Comparison of ENCODE assay signal across 9 cellular contexts in the genomic region with DNA sequence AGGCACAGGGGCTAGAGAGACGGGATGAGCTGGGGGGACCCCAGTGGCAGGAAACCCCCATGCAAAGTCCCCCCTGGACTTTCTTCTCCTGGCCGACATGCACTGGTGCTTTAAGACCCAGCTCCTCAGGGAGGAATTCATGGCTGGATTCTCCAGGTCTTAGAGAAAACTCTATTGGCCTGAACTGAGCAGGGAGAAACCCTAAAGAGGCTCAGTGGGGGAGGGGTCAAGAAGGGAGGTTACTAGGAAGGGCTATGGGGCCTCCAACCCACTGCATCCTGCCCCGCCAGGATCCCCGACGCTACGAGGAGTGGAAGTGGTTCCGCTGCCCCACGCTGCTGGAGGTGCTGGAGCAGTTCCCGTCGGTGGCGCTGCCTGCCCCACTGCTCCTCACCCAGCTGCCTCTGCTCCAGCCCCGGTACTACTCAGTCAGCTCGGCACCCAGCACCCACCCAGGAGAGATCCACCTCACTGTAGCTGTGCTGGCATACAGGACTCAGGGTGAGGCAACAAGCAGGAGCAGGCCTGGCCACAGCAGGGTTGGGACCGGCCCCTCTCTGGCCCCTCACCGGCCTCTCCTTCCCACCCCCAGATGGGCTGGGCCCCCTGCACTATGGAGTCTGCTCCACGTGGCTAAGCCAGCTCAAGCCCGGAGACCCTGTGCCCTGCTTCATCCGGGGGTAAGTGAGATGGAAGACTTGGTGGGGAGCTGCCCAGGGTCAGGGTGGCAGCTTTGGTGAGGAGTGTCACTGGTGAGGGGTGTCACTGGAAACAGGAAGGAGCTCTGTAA. TPM values are rescaled to one million over a fixed set of nuclear protein-coding genes. Genes with fewer than 3 reads are reported as not detected.
DNase-seq lines count a peak whose midpoint lies in the region; ATAC-seq and TF ChIP-seq lines count a peak whose summit lies in the region.
"Had no signal": no experiment of that assay in that cellular context is flagged by ENCODE, and none has a peak within 500 bp of the region (broad histone marks: within the 10 kb centered on the region; RNA-seq: fewer than 3 reads in every experiment).

No MANE protein-coding gene starts in this region.

- H3K4me3 Mint-ChIP-seq in MCF 10A (ENCODE audit: unreplicated experiment) = no peak overlapping the region
- peak overlapping the region; percentile 70 for H3K4me3 Mint-ChIP-seq in activated CD4-positive, alpha-beta T cell treated with anti-CD3 and anti-CD28 coated beads, Interleukin-2, amount 10 ng/mL, durations not matched to agents 7 days and 5 days

- intact Hi-C loops in MCF 10A (cut with micrococcal nuclease) (no loop called here), breast epithelium (cut with DNase I; ENCODE audit: low total_unique reads) (loop anchor here (10.0 kb wide), 1 partner anchor 104 kb away; no protein-coding TSS in a partner anchor)

- H3K36me3 Mint-ChIP-seq in MCF 10A (ENCODE audit: insufficient read depth, unreplicated experiment) = no peaks in the 10 kb centered on the region
- H3K36me3 Mint-ChIP-seq in activated CD4-positive, alpha-beta T cell treated with anti-CD3 and anti-CD28 coated beads, Interleukin-2, amount 10 ng/mL, durations not matched to agents 7 days and 5 days (ENCODE audit: low read depth) = peaks cover 28% of the 10 kb centered on the region

- no peaks in the 10 kb centered on the region for H3K9me3 ChIP-seq in breast epithelium

- no peak for TF ChIP-seq CTCF in MCF 10A (IDR thresholded peaks at IDR 0.05; ENCODE audit: unreplicated experiment)
- TF ChIP-seq CTCF in breast epithelium (IDR thresholded peaks at IDR 0.05) = no peak
- TF ChIP-seq CTCF in RWPE1 (conservative IDR thresholded peaks at IDR 0.05; ENCODE audit: low read depth) = no peak

- BruUV-seq in MCF 10A (replicated peaks; lab: Mats Ljungman, UMichigan) = no TSS peak

- H3K27ac ChIP-seq in breast epithelium (peak overlapping the region in 1 of 2 donors; percentile 32), RWPE1 (no peak overlapping the region)

- peaks cover 30% of the 10 kb centered on the region for H3K4me1 Mint-ChIP-seq in MCF 10A (ENCODE audit: insufficient read depth, unreplicated experiment)
- H3K4me1 Mint-ChIP-seq in activated CD4-positive, alpha-beta T cell treated with anti-CD3 and anti-CD28 coated beads, Interleukin-2, amount 10 ng/mL, durations not matched to agents 7 days and 5 days = peaks cover 80% of the 10 kb centered on the region

- TF ChIP-seq POLR2A in breast epithelium (IDR thresholded peaks at IDR 0.05) = no peak

- no peak overlapping the region for H3K4me3 ChIP-seq in breast epithelium

- H3K9me3 Mint-ChIP-seq in MCF 10A (ENCODE audit: unreplicated experiment) = no peaks in the 10 kb centered on the region
- H3K9me3 Mint-ChIP-seq in activated CD4-positive, alpha-beta T cell treated with anti-CD3 and anti-CD28 coated beads, Interleukin-2, amount 10 ng/mL, durations not matched to agents 7 days and 5 days = no peaks in the 10 kb centered on the region

- ATAC-seq in stimulated activated naive CD8-positive, alpha-beta T cell treated with anti-CD3 and anti-CD28 coated beads, Interleukin-15, Interleukin-2, amounts not matched to agents 100 U/mL and 50 U/mL, for 24 hours = no peak

- peaks cover 2 to 37% of the 10 kb centered on the region in 2 donors for H3K27me3 ChIP-seq in breast epithelium

- no peaks in the 10 kb centered on the region for H3K4me1 ChIP-seq in breast epithelium

- no peaks in the 10 kb centered on the region for H3K36me3 ChIP-seq in breast epithelium

- CTCF ChIA-PET in MCF 10A (lab: Yijun Ruan, JAX) (interaction anchor here (0.5 to 2.1 kb wide), 12 partner anchors 8 to 132 kb away, joined by 3 to 13 read pairs (median 3); no protein-coding TSS in a partner anchor), RWPE1 (lab: Yijun Ruan, JAX) (interaction anchor here (0.6 to 1.3 kb wide), 2 partner anchors 8 to 18 kb away, joined by 3 to 5 read pairs; a partner anchor contains a TSS)
- CTCF ChIA-PET in activated CD4-positive, alpha-beta T cell treated with anti-CD3 and anti-CD28 coated beads, Interleukin-2, amount 10 ng/mL, durations not matched to agents 7 days and 5 days (lab: Charles Lee) = interaction anchor here (0.6 to 6.3 kb wide), 14 partner anchors 10 to 116 kb away, joined by 3 to 79 read pairs (median 4); a partner anchor contains a TSS

- H3K27ac Mint-ChIP-seq in MCF 10A (ENCODE audit: low read depth, unreplicated experiment) = peak overlapping the region; percentile 39
- H3K27ac Mint-ChIP-seq in activated CD4-positive, alpha-beta T cell treated with anti-CD3 and anti-CD28 coated beads, Interleukin-2, amount 10 ng/mL, durations not matched to agents 7 days and 5 days = peak overlapping the region; percentile 94

- H3K27me3 Mint-ChIP-seq in MCF 10A (ENCODE audit: insufficient read depth, unreplicated experiment) = no peaks in the 10 kb centered on the region
- no peaks in the 10 kb centered on the region for H3K27me3 Mint-ChIP-seq in activated CD4-positive, alpha-beta T cell treated with anti-CD3 and anti-CD28 coated beads, Interleukin-2, amount 10 ng/mL, durations not matched to agents 7 days and 5 days

- POLR2A ChIA-PET in MCF 10A (lab: Yijun Ruan, JAX) (no interaction called here), RWPE1 (lab: Yijun Ruan, JAX; ENCODE audit: low non-redundant PET) (no interaction called here)
- POLR2A ChIA-PET in activated CD4-positive, alpha-beta T cell treated with anti-CD3 and anti-CD28 coated beads, Interleukin-2, amount 10 ng/mL, durations not matched to agents 7 days and 5 days (lab: Charles Lee) = interaction anchor here (0.7 to 1.4 kb wide), 2 partner anchors 70 to 1387 kb away, joined by 3 to 4 read pairs; a partner anchor contains a TSS

- DNase-seq in MCF 10A (ENCODE audit: unreplicated experiment) = no peak
- DNase-seq in breast epithelium (ENCODE audit: low spot score in 2 of 2) = no peak
- peak; percentile 57 for DNase-seq in activated CD4-positive, alpha-beta T cell treated with anti-CD3 and anti-CD28 coated beads, Interleukin-2, amount 10 ng/mL, durations not matched to agents 7 days and 5 days
- DNase-seq in glomerular visceral epithelial cell (ENCODE audit: extremely low spot score) = peak; percentile 31
- DNase-seq in stimulated activated naive CD8-positive, alpha-beta T cell treated with anti-CD3 and anti-CD28 coated beads, Interleukin-15, Interleukin-2, amounts not matched to agents 100 U/mL and 50 U/mL, for 24 hours = peak; percentile 48
- no peak for DNase-seq in NCI-H524 (lab: John Stamatoyannopoulos, UW)
- no peak for DNase-seq in H4 (ENCODE audit: low spot score)
- DNase-seq in RWPE1 (ENCODE audit: low spot score) = no peak
- DNase-seq: substantia nigra had no signal

RNA-seq across cellular contexts. Expression of a gene that starts 13.8 kb away (rescaled TPM):
- total RNA-seq in MCF 10A (2022) (0.12 and 0.29 TPM in 2 replicates), breast epithelium (1 to 10 TPM in 1 of 3 donors, under 1 TPM in 1, not detected in 1; 0.44 to 2.0 TPM)
- total RNA-seq in activated CD4-positive, alpha-beta T cell treated with anti-CD3 and anti-CD28 coated beads, Interleukin-2, amount 10 ng/mL, durations not matched to agents 7 days and 5 days = 10 to 100 TPM; 12.1 to 12.3 TPM
- total RNA-seq in H4 (2014; rRNA removed; shearing (Covaris generic)) = 0.17 TPM in 1 of 2 replicates, not detected in the other

RNA-seq across cellular contexts. Expression of a gene that starts 17.7 kb away (rescaled TPM):
- total RNA-seq in MCF 10A (2022) (73.4 and 76.1 TPM in 2 replicates), breast epithelium (10 to 100 TPM; 14.7 to 19.3 (median 17.6) TPM)
- 10 to 100 TPM; 57.5 to 67.8 TPM for total RNA-seq in activated CD4-positive, alpha-beta T cell treated with anti-CD3 and anti-CD28 coated beads, Interleukin-2, amount 10 ng/mL, durations not matched to agents 7 days and 5 days
- 25.2 and 26.5 TPM in 2 replicates for total RNA-seq in H4 (2014; rRNA removed; shearing (Covaris generic))

RNA-seq across cellular contexts. Expression of a gene that starts 19.7 kb away (rescaled TPM):
- total RNA-seq in MCF 10A (2022) (0.20 and 0.30 TPM in 2 replicates), breast epithelium (10 to 100 TPM in 1 of 3 donors, 1 to 10 TPM in 2; 3.8 to 35.1 (median 5.1) TPM)
- total RNA-seq in activated CD4-positive, alpha-beta T cell treated with anti-CD3 and anti-CD28 coated beads, Interleukin-2, amount 10 ng/mL, durations not matched to agents 7 days and 5 days = 10 to 100 TPM; 21.6 to 22.3 TPM
- total RNA-seq in H4 (2014; rRNA removed; shearing (Covaris generic)) = 0.29 and 0.60 TPM in 2 replicates

RNA-seq across cellular contexts. Expression of a gene that starts 32.4 kb away (rescaled TPM):
- total RNA-seq in MCF 10A (2022) = 0.09 TPM in 1 of 2 replicates, not detected in the other
- total RNA-seq in breast epithelium = under 1 TPM; under 0.01 to 0.29 (median 0.16) TPM
- total RNA-seq in activated CD4-positive, alpha-beta T cell treated with anti-CD3 and anti-CD28 coated beads, Interleukin-2, amount 10 ng/mL, durations not matched to agents 7 days and 5 days = under 1 TPM; 0.27 to 0.30 TPM
- 0.58 and 0.84 TPM in 2 replicates for total RNA-seq in H4 (2014; rRNA removed; shearing (Covaris generic))

RNA-seq across cellular contexts. Expression of a gene that starts 37.8 kb away (rescaled TPM):
- total RNA-seq in MCF 10A (2022) = 3.9 and 8.8 TPM in 2 replicates
- total RNA-seq in breast epithelium = 1 to 10 TPM; 1.3 to 3.3 (median 2.3) TPM
- total RNA-seq in activated CD4-positive, alpha-beta T cell treated with anti-CD3 and anti-CD28 coated beads, Interleukin-2, amount 10 ng/mL, durations not matched to agents 7 days and 5 days = 1 to 10 TPM; 6.0 to 8.3 TPM
- total RNA-seq in H4 (2014; rRNA removed; shearing (Covaris generic)) = 0.10 TPM in 1 of 2 replicates, not detected in the other

Comparison
In these comparisons a context has a peak if more than half of its experiments do, and no peak if none do; other contexts are left out.
1. DNase-seq: peak in activated CD4-positive, alpha-beta T cell treated with anti-CD3 and anti-CD28 coated beads, Interleukin-2, amount 10 ng/mL, durations not matched to agents 7 days and 5 days (single experiment), glomerular visceral epithelial cell (single experiment) and stimulated activated naive CD8-positive, alpha-beta T cell treated with anti-CD3 and anti-CD28 coated beads, Interleukin-15, Interleukin-2, amounts not matched to agents 100 U/mL and 50 U/mL, for 24 hours (single experiment); none in MCF 10A (single experiment), breast epithelium (0 of 2), NCI-H524 (0 of 2), H4 (single experiment) and RWPE1 (single experiment).
2. RNA of a gene that starts 13.8 kb away (total RNA-seq): 12.1 to 12.3 TPM in activated CD4-positive, alpha-beta T cell treated with anti-CD3 and anti-CD28 coated beads, Interleukin-2, amount 10 ng/mL, durations not matched to agents 7 days and 5 days; 0.44 to 2.0 TPM in breast epithelium, 0.17 TPM in H4 and 0.12 to 0.29 TPM in MCF 10A; every median in the first group is over 4 times any median in the second.